In the genomic region with DNA sequence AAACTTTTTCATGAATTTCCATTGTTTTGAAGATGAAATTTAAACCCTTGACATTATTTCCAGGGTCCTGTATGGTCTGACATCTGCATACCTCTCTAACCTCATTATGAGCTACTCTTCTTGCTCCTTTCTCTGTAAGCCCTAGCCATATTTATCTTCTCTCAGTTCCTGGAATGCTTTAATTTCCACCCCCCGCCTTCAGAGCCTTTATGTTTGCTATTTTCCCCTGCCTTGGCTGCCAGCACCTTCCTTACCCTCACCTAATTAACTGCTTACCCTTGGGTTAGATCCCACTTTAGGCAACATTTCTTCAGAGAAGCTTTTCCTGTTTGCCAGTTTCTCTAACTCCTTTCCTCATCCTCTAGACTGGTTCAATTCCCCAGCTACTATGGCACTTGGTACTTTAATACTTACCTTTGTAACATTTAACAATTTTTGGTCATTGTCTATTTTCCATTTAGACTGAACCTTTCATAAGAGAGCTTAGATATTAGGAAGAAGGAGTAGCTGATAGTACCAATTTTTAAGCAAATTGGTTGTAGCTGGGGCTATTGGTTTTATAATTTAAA, we compare ENCODE assay signal across 14 cellular contexts. TPM values are rescaled to one million over a fixed set of nuclear protein-coding genes. Genes with fewer than 3 reads are reported as not detected.
DNase-seq lines count a peak whose midpoint lies in the region; ATAC-seq, FAIRE-seq and TF ChIP-seq lines count a peak whose summit lies in the region.
"Had no signal": no experiment of that assay in that cellular context is flagged by ENCODE, and none has a peak within 500 bp of the region (broad histone marks: within the 10 kb centered on the region; RNA-seq: fewer than 3 reads in every experiment).

No MANE protein-coding gene starts in this region.

- FAIRE-seq in pancreas (lab: Jason Lieb, UNC) = no peak
- FAIRE-seq: colon, small intestine had no signal

- no peak overlapping the region for H3K4me3 Mint-ChIP-seq in activated CD4-positive, alpha-beta T cell treated with anti-CD3 and anti-CD28 coated beads, Interleukin-2, amount 10 ng/mL, durations not matched to agents 7 days and 5 days
- H3K4me3 Mint-ChIP-seq in effector memory CD8-positive, alpha-beta T cell = peak overlapping the region in 1 of 2 donors; percentile 28

- peak overlapping the region; percentile 22 for H3K4me2 ChIP-seq in Loucy (ENCODE audit: low read depth, low read length, poor library complexity, severe bottlenecking)

- no peaks in the 10 kb centered on the region for H3K9me2 ChIP-seq in Loucy (replicated peaks; ENCODE audit: low read depth, low read length)

- whole genome bisulfite sequencing in pancreas, 2 donors = 13 to 17% methylated on average over 1 of the region's 1 CpG
- WGBS in spleen, 5 donors = 66 to 84% (median 81%) methylated on average over 1 of the region's 1 CpG

- DNase-seq in activated CD4-positive, alpha-beta T cell treated with anti-CD3 and anti-CD28 coated beads, Interleukin-2, amount 10 ng/mL, durations not matched to agents 7 days and 5 days = no peak
- no peak for DNase-seq in activated CD4-positive, alpha-beta T cell treated with anti-CD3 and anti-CD28 coated beads, Interleukin-2, amount 50 U/mL, for 4 hours
- DNase-seq in effector memory CD8-positive, alpha-beta T cell = no peak
- DNase-seq in pancreas (no peak), spleen (no peak)
- DNase-seq: activated effector memory CD4-positive, alpha-beta T cell treated with Interleukin-2 at 50 U/mL for 16 hours; lower lobe of right lung; NCI-H1092; small intestine; testis had no signal

- no peak overlapping the region for H3K9ac ChIP-seq in Loucy (ENCODE audit: low read depth, low read length, poor library complexity, severe bottlenecking)

- intact Hi-C loops in pancreas (cut with DNase I) = no loop called here
- intact Hi-C loops in spleen (cut with DNase I; ENCODE audit: low total_unique reads) = no loop called here

- H3K27me3 ChIP-seq in Loucy (ENCODE audit: insufficient read depth, low read length, poor library complexity, severe bottlenecking) (no peaks in the 10 kb centered on the region), pancreas (no peaks in the 10 kb centered on the region), spleen (replicated peaks in 1 of 7) (no peaks in the 10 kb centered on the region)
- H3K27me3 ChIP-seq: testis had no signal

- H3K9me3 ChIP-seq in Loucy (ENCODE audit: insufficient read depth, low read depth, low read length) = no peaks in the 10 kb centered on the region
- H3K9me3 ChIP-seq in pancreas = no peaks in the 10 kb centered on the region
- H3K9me3 ChIP-seq in spleen = no peaks in the 10 kb centered on the region
- H3K9me3 ChIP-seq: lower lobe of right lung, testis had no signal

- CTCF ChIA-PET in activated CD4-positive, alpha-beta T cell treated with anti-CD3 and anti-CD28 coated beads, Interleukin-2, amount 10 ng/mL, durations not matched to agents 7 days and 5 days (lab: Charles Lee) = interaction anchor here (1.9 kb wide), 1 partner anchor 55 kb away, joined by 4 read pairs; no protein-coding TSS in a partner anchor

- H2AFZ ChIP-seq in Loucy (ENCODE audit: low read length) = no peak overlapping the region

- no peaks in the 10 kb centered on the region for H3F3A ChIP-seq in Loucy (ENCODE audit: low read depth)

- H3K79me2 ChIP-seq in Loucy (ENCODE audit: insufficient read depth, low read length) = peaks cover 46% of the 10 kb centered on the region

- H3K4me1 ChIP-seq in Loucy (ENCODE audit: insufficient read depth, low read length, poor library complexity, severe bottlenecking) = peaks cover 43% of the 10 kb centered on the region
- peaks cover 0 to 27% (median 0%) of the 10 kb centered on the region in 3 donors for H3K4me1 ChIP-seq in pancreas
- peaks cover 7 to 95% (median 39%) of the 10 kb centered on the region in 6 donors for H3K4me1 ChIP-seq in spleen
- H3K4me1 ChIP-seq: testis had no signal

- H3K4me3 ChIP-seq in Loucy (ENCODE audit: low read length, poor library complexity, severe bottlenecking) = no peak overlapping the region
- no peak overlapping the region for H3K4me3 ChIP-seq in pancreas
- H3K4me3 ChIP-seq in spleen = no peak overlapping the region
- H3K4me3 ChIP-seq: lower lobe of right lung, testis had no signal

- H3K27me3 Mint-ChIP-seq in activated CD4-positive, alpha-beta T cell treated with anti-CD3 and anti-CD28 coated beads, Interleukin-2, amount 10 ng/mL, durations not matched to agents 7 days and 5 days = no peaks in the 10 kb centered on the region
- no peaks in the 10 kb centered on the region for H3K27me3 Mint-ChIP-seq in effector memory CD8-positive, alpha-beta T cell

- POLR2A ChIA-PET in activated CD4-positive, alpha-beta T cell treated with anti-CD3 and anti-CD28 coated beads, Interleukin-2, amount 10 ng/mL, durations not matched to agents 7 days and 5 days (lab: Charles Lee) = no interaction called here

- TF ChIP-seq CTCF in Loucy (conservative IDR thresholded peaks at IDR 0.05; ENCODE audit: low read length) (no peak), pancreas (IDR thresholded peaks at IDR 0.05) (no peak), spleen (IDR thresholded peaks at IDR 0.05 in 8 of 11, conservative IDR thresholded peaks at IDR 0.05 in 3 of 11) (no peak)

- H3K27ac ChIP-seq in pancreas = peak overlapping the region in 2 of 4 donors; percentile 8 to 58
- H3K27ac ChIP-seq in spleen = no peak overlapping the region
- H3K27ac ChIP-seq: lower lobe of right lung, testis had no signal

- H4K20me1 ChIP-seq in Loucy (ENCODE audit: insufficient read depth, low read length, poor library complexity, severe bottlenecking) = peaks cover under 1% of the 10 kb centered on the region

- peak overlapping the region; percentile 34 for H3K27ac Mint-ChIP-seq in activated CD4-positive, alpha-beta T cell treated with anti-CD3 and anti-CD28 coated beads, Interleukin-2, amount 10 ng/mL, durations not matched to agents 7 days and 5 days
- peak overlapping the region; percentile 41 to 83 for H3K27ac Mint-ChIP-seq in effector memory CD8-positive, alpha-beta T cell

- ATAC-seq in effector memory CD8-positive, alpha-beta T cell (replicated peaks) = no peak
- peak in 3 of 4 donors; percentile 41 to 81 (median 70) for ATAC-seq in pancreas
- no peak for ATAC-seq in HG02981 (IDR thresholded peaks at IDR 0.05; ENCODE audit: unreplicated experiment)
- no peak for ATAC-seq in HG03442 (IDR thresholded peaks at IDR 0.05; ENCODE audit: unreplicated experiment)

- peaks cover 59% of the 10 kb centered on the region for H3K36me3 Mint-ChIP-seq in activated CD4-positive, alpha-beta T cell treated with anti-CD3 and anti-CD28 coated beads, Interleukin-2, amount 10 ng/mL, durations not matched to agents 7 days and 5 days (ENCODE audit: low read depth)
- H3K36me3 Mint-ChIP-seq in effector memory CD8-positive, alpha-beta T cell (ENCODE audit: insufficient read depth) = peaks cover 26% of the 10 kb centered on the region

- no peaks in the 10 kb centered on the region for H3K9me3 Mint-ChIP-seq in activated CD4-positive, alpha-beta T cell treated with anti-CD3 and anti-CD28 coated beads, Interleukin-2, amount 10 ng/mL, durations not matched to agents 7 days and 5 days
- no peaks in the 10 kb centered on the region for H3K9me3 Mint-ChIP-seq in effector memory CD8-positive, alpha-beta T cell

- H3K4me1 Mint-ChIP-seq in activated CD4-positive, alpha-beta T cell treated with anti-CD3 and anti-CD28 coated beads, Interleukin-2, amount 10 ng/mL, durations not matched to agents 7 days and 5 days = peaks cover 55% of the 10 kb centered on the region
- peaks cover 31 to 66% of the 10 kb centered on the region in 2 donors for H3K4me1 Mint-ChIP-seq in effector memory CD8-positive, alpha-beta T cell (ENCODE audit: low read depth in 2 of 2)

- no peak for TF ChIP-seq POLR2A in spleen (IDR thresholded peaks at IDR 0.05)

- H3K36me3 ChIP-seq in Loucy (ENCODE audit: insufficient read depth, low read length) = no peaks in the 10 kb centered on the region
- no peaks in the 10 kb centered on the region for H3K36me3 ChIP-seq in pancreas
- H3K36me3 ChIP-seq in spleen = peaks cover 0 to 32% (median 0%) of the 10 kb centered on the region in 6 donors

RNA-seq across cellular contexts. Expression of gene STYX, which starts 6.0 kb away (rescaled TPM):
- 10 to 100 TPM; 20.7 to 24.4 TPM for total RNA-seq in activated CD4-positive, alpha-beta T cell treated with anti-CD3 and anti-CD28 coated beads, Interleukin-2, amount 10 ng/mL, durations not matched to agents 7 days and 5 days
- total RNA-seq in pancreas (1 to 10 TPM; 4.5 to 7.8 (median 5.9) TPM), spleen (10 to 100 TPM; 15.2 to 23.1 (median 17.8) TPM)
- polyA plus RNA-seq in pancreas (1 to 10 TPM; 2.9 to 4.3 TPM), spleen (10 to 100 TPM in 1 of 3 donors, 1 to 10 TPM in 2; 6.6 to 10.2 (median 6.9) TPM)

RNA-seq across cellular contexts. Expression of gene PSMC6, which starts 29.0 kb away (rescaled TPM):
- 10 to 100 TPM; 75.4 to 85.5 TPM for total RNA-seq in activated CD4-positive, alpha-beta T cell treated with anti-CD3 and anti-CD28 coated beads, Interleukin-2, amount 10 ng/mL, durations not matched to agents 7 days and 5 days
- total RNA-seq in pancreas = 10 to 100 TPM; 30.0 to 46.6 (median 31.3) TPM
- polyA plus RNA-seq in pancreas = 10 to 100 TPM; 53.6 to 55.8 TPM
- 10 to 100 TPM; 64.7 to 95.7 (median 82.0) TPM for total RNA-seq in spleen
- 10 to 100 TPM; 73.4 to 98.9 (median 83.9) TPM for polyA plus RNA-seq in spleen

RNA-seq across cellular contexts. Expression of gene ERO1A, which starts 40.6 kb away (rescaled TPM):
- 100 to 1,000 TPM; 134 to 155 TPM for total RNA-seq in activated CD4-positive, alpha-beta T cell treated with anti-CD3 and anti-CD28 coated beads, Interleukin-2, amount 10 ng/mL, durations not matched to agents 7 days and 5 days
- total RNA-seq in pancreas (10 to 100 TPM; 21.3 to 51.0 (median 28.5) TPM), spleen (10 to 100 TPM; 42.1 to 79.7 (median 46.5) TPM)
- polyA plus RNA-seq in pancreas (10 to 100 TPM in 1 of 2 donors, 1 to 10 TPM in 1; 9.7 to 11.0 TPM), spleen (10 to 100 TPM in 1 of 3 donors, 1 to 10 TPM in 2; 8.5 to 10.6 (median 8.7) TPM)

RNA-seq across cellular contexts. Expression of gene GNPNAT1, which starts 55.4 kb away (rescaled TPM):
- total RNA-seq in activated CD4-positive, alpha-beta T cell treated with anti-CD3 and anti-CD28 coated beads, Interleukin-2, amount 10 ng/mL, durations not matched to agents 7 days and 5 days = 10 to 100 TPM; 13.3 to 15.8 TPM
- total RNA-seq in pancreas (10 to 100 TPM; 15.8 to 26.9 (median 18.5) TPM), spleen (10 to 100 TPM in 3 of 7 donors, 1 to 10 TPM in 4; 7.7 to 12.6 (median 9.3) TPM)
- polyA plus RNA-seq in pancreas (1 to 10 TPM; 8.1 to 9.5 TPM), spleen (1 to 10 TPM; 3.4 to 7.2 (median 4.9) TPM)

Comparison
In these comparisons a context has a peak if more than half of its experiments do, and no peak if none do; other contexts are left out.
1. ATAC-seq: peak in pancreas (3 of 4); none in effector memory CD8-positive, alpha-beta T cell (single experiment), HG02981 (single experiment) and HG03442 (single experiment).